ENCODE assay signal across 1 cellular context in the genomic region with DNA sequence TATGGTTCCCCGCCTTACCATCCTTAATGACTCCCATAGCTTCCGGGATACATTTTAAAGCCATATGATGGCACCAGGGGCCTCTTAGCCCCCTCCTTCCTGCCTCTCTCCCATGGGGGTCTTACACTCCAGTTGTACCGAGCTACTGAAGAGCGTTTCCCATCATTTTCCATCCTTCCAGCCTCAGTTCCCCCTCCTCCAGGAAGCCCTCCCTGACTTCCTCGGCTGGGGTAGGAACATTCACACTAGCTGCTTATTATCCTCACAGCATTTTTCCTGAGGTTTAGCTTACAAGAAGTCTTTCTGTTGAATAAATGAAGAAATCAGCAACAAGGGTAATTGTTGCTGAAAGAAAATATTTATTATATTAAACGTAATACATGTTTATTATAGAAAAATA.
TF ChIP-seq lines count a peak whose summit lies in the region.

No MANE protein-coding gene starts in this region.

TF ChIP-seq in K562, 482 proteins besides CTCF, POLR2A, EP300 and RAD21:
- TF ChIP-seq ZNF263 (CRISPR knock-in tag; IDR thresholded peaks at IDR 0.05; ENCODE audit: borderline replicate concordance), result no peak
- TF ChIP-seq ZFP36 (IDR thresholded peaks at IDR 0.05; ENCODE audit: low read depth, low read length, partially characterized antibody), result peak; percentile 97
- TF ChIP-seq GABPA (tag; conservative IDR thresholded peaks at IDR 0.05; ENCODE audit: low read depth), result no peak
- TF ChIP-seq BCOR (IDR thresholded peaks at IDR 0.05), result 0 out of 2 replicates have a peak, but pooled peaks have one; percentile 15
- TF ChIP-seq ZNF436 (CRISPR knock-in tag; IDR thresholded peaks at IDR 0.05), result 0 out of 2 replicates have a peak, but pooled peaks have one; percentile 18
- TF ChIP-seq RBM25 (IDR thresholded peaks at IDR 0.05; ENCODE audit: low read depth, low read length, severe bottlenecking), result peak; percentile 31
